1 cellular context compared by ENCODE assay signal in the genomic region with DNA sequence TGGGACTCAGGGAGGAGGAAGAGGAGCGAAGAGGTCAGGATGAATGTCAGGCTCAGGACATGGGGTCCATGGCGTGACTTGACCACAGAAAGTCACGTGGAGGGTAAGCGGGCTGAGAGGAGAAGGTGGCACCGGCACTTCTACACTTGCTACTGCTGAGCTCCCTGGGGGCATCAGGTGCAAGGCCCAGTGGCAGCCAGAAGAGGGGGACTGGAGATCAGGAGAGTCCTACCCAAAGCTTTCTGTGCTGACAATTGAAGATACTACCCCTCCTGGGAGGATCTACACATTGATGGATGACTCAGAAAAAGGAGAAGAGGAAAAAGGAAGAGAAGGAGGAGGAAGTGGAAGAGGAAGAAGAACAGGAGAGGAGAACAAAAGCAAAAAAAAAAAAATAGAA.
TF ChIP-seq lines count a peak whose summit lies in the region.

No MANE protein-coding gene starts in this region.

TF ChIP-seq in H1, 55 proteins besides CTCF, POLR2A, EP300 and RAD21 (continued from another document):
- TF ChIP-seq HDAC6 (IDR thresholded peaks at IDR 0.05; ENCODE audit: low read depth, low read length) = no peak
- no peak for TF ChIP-seq EGR1 (IDR thresholded peaks at IDR 0.05; ENCODE audit: borderline replicate concordance, low read depth, low read length)
- TF ChIP-seq, protein P1, sequence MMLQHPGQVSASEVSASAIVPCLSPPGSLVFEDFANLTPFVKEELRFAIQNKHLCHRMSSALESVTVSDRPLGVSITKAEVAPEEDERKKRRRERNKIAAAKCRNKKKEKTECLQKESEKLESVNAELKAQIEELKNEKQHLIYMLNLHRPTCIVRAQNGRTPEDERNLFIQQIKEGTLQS (IDR thresholded peaks at IDR 0.05; ENCODE audit: insufficient read depth, low read depth, low read length) = no peak
- TF ChIP-seq SRF (IDR thresholded peaks at IDR 0.05; ENCODE audit: low read depth, low read length) = no peak
